In the genomic region with DNA sequence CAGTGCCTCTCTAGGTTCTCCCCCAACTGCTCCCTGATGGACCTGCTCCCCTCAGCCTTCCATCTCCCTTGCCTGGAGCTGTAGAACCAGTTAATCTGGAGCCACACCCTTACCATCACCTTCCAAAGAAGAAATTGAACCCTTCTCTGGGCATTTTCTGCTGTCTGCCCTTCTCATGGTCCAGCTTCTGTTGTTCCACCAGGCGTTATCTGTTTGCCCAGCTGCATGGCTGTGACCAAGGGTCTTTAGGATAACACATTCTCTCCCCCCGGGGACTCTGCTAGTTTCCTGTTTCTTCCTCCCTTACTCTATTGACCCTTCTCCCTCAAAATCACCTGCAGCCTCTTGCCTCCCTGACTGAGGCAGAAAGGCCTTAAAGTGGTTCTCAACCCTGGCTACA, we compare ENCODE assay signal across 17 cellular contexts. TPM values are rescaled to one million over a fixed set of nuclear protein-coding genes. Genes with fewer than 3 reads are reported as not detected.
DNase-seq lines count a peak whose midpoint lies in the region; ATAC-seq and TF ChIP-seq lines count a peak whose summit lies in the region.
"Had no signal": no experiment of that assay in that cellular context is flagged by ENCODE, and none has a peak within 500 bp of the region (broad histone marks: within the 10 kb centered on the region; RNA-seq: fewer than 3 reads in every experiment).

No MANE protein-coding gene starts in this region.

- H3K4me1 ChIP-seq in esophagus muscularis mucosa (peaks cover 15 to 32% (median 25%) of the 10 kb centered on the region in 4 donors), spleen (peaks cover 7 to 28% (median 20%) of the 10 kb centered on the region in 6 donors)

- no peak for DNase-seq in activated CD4-positive, alpha-beta T cell treated with anti-CD3 and anti-CD28 coated beads, Interleukin-2, amount 10 ng/mL, durations not matched to agents 7 days and 5 days
- DNase-seq in activated CD4-positive, alpha-beta T cell treated with anti-CD3 and anti-CD28 coated beads, Interleukin-2, amount 50 U/mL, for 4 hours: no peak
- DNase-seq in OCI-M2 (lab: John Stamatoyannopoulos, UW; ENCODE audit: unreplicated experiment) (peak; percentile 40), esophagus muscularis mucosa (ENCODE audit: extremely low spot score) (peak; percentile 66), spleen (peak; percentile 25), activated gamma-delta T cell treated with Interleukin-2 at 50 U/mL for 16 hours (no peak), DMS53 (lab: John Stamatoyannopoulos, UW) (no peak)
- DNase-seq: COR-L47, NCI-H1694 treated with DMSO at 0.1 percent for 48 hours, NCI-H2171, NCI-H446 treated with DMSO at 0.1 percent for 48 hours, SIG-M5 had no signal

- H3K27ac ChIP-seq in esophagus muscularis mucosa (replicated peaks in 1 of 4): no peak overlapping the region
- H3K27ac ChIP-seq in spleen: no peak overlapping the region
- H3K27ac ChIP-seq: C4-2B had no signal

- CTCF ChIA-PET in activated CD4-positive, alpha-beta T cell treated with anti-CD3 and anti-CD28 coated beads, Interleukin-2, amount 10 ng/mL, durations not matched to agents 7 days and 5 days (lab: Charles Lee): interaction anchor here (1.2 to 2.1 kb wide), 3 partner anchors 9 to 186 kb away, joined by 3 to 6 read pairs (median 5); no protein-coding TSS in a partner anchor

- H3K27me3 ChIP-seq in esophagus muscularis mucosa (no peaks in the 10 kb centered on the region), spleen (replicated peaks in 1 of 7) (peaks cover 0 to 9% (median 0%) of the 10 kb centered on the region in 7 donors)

- no peaks in the 10 kb centered on the region for H3K36me3 ChIP-seq in esophagus muscularis mucosa
- no peaks in the 10 kb centered on the region for H3K36me3 ChIP-seq in spleen

- TF ChIP-seq EP300 in esophagus muscularis mucosa (IDR thresholded peaks at IDR 0.05): no peak

- H3K9me3 ChIP-seq in esophagus muscularis mucosa: no peaks in the 10 kb centered on the region
- no peaks in the 10 kb centered on the region for H3K9me3 ChIP-seq in spleen

- peak overlapping the region; percentile 10 for H3K27ac Mint-ChIP-seq in activated CD4-positive, alpha-beta T cell treated with anti-CD3 and anti-CD28 coated beads, Interleukin-2, amount 10 ng/mL, durations not matched to agents 7 days and 5 days

- TF ChIP-seq CTCF in esophagus muscularis mucosa (IDR thresholded peaks at IDR 0.05) (no peak), spleen (IDR thresholded peaks at IDR 0.05 in 8 of 11, conservative IDR thresholded peaks at IDR 0.05 in 3 of 11) (no peak)

- no peaks in the 10 kb centered on the region for H3K9me3 Mint-ChIP-seq in activated CD4-positive, alpha-beta T cell treated with anti-CD3 and anti-CD28 coated beads, Interleukin-2, amount 10 ng/mL, durations not matched to agents 7 days and 5 days

- 89% methylated on average over 2 of the region's 2 CpGs for WGBS in esophagus muscularis mucosa
- 85 to 92% (median 89%) methylated on average over 2 of the region's 2 CpGs for WGBS in spleen, 5 donors

- H3K4me3 ChIP-seq in esophagus muscularis mucosa (no peak overlapping the region), spleen (no peak overlapping the region)

- peaks cover 16% of the 10 kb centered on the region for H3K27me3 Mint-ChIP-seq in activated CD4-positive, alpha-beta T cell treated with anti-CD3 and anti-CD28 coated beads, Interleukin-2, amount 10 ng/mL, durations not matched to agents 7 days and 5 days

- POLR2A ChIA-PET in activated CD4-positive, alpha-beta T cell treated with anti-CD3 and anti-CD28 coated beads, Interleukin-2, amount 10 ng/mL, durations not matched to agents 7 days and 5 days (lab: Charles Lee): no interaction called here

- no peak for ATAC-seq in GM21576 (IDR thresholded peaks at IDR 0.05; ENCODE audit: unreplicated experiment)
- ATAC-seq: HCT116 had no signal

- intact Hi-C loops in esophagus muscularis mucosa (cut with DNase I): no loop called here
- intact Hi-C loops in spleen (cut with DNase I; ENCODE audit: low total_unique reads): no loop called here

- peaks cover 3% of the 10 kb centered on the region for H3K36me3 Mint-ChIP-seq in activated CD4-positive, alpha-beta T cell treated with anti-CD3 and anti-CD28 coated beads, Interleukin-2, amount 10 ng/mL, durations not matched to agents 7 days and 5 days (ENCODE audit: low read depth)

- peaks cover 17% of the 10 kb centered on the region for H3K4me1 Mint-ChIP-seq in activated CD4-positive, alpha-beta T cell treated with anti-CD3 and anti-CD28 coated beads, Interleukin-2, amount 10 ng/mL, durations not matched to agents 7 days and 5 days

- TF ChIP-seq POLR2A in esophagus muscularis mucosa (IDR thresholded peaks at IDR 0.05; ENCODE audit: low read depth) (no peak), spleen (IDR thresholded peaks at IDR 0.05) (no peak)

- H3K4me3 Mint-ChIP-seq in activated CD4-positive, alpha-beta T cell treated with anti-CD3 and anti-CD28 coated beads, Interleukin-2, amount 10 ng/mL, durations not matched to agents 7 days and 5 days: no peak overlapping the region

RNA-seq across cellular contexts. Expression of gene ANKRD53, which starts 3.2 kb away (rescaled TPM):
- under 1 TPM in 1 of 2 experiments, not detected in 1; 0.50 TPM for total RNA-seq in activated CD4-positive, alpha-beta T cell treated with anti-CD3 and anti-CD28 coated beads, Interleukin-2, amount 10 ng/mL, durations not matched to agents 7 days and 5 days
- total RNA-seq in esophagus muscularis mucosa (1 to 10 TPM in 1 of 4 donors, under 1 TPM in 3; under 0.01 to 3.2 (median 0.82) TPM), spleen (1 to 10 TPM in 3 of 7 donors, under 1 TPM in 2, not detected in 2; 0.39 to 1.7 (median 1.3) TPM)
- under 1 TPM; 0.22 to 0.72 (median 0.27) TPM for polyA plus RNA-seq in spleen
- total RNA-seq: RPMI7951 had no signal

RNA-seq across cellular contexts. Expression of gene TEX261, which starts 19.4 kb away (rescaled TPM):
- 10 to 100 TPM; 58.2 to 69.0 TPM for total RNA-seq in activated CD4-positive, alpha-beta T cell treated with anti-CD3 and anti-CD28 coated beads, Interleukin-2, amount 10 ng/mL, durations not matched to agents 7 days and 5 days
- total RNA-seq in esophagus muscularis mucosa: 10 to 100 TPM; 21.6 to 37.7 (median 33.3) TPM
- total RNA-seq in spleen: 10 to 100 TPM; 28.6 to 55.7 (median 39.8) TPM
- polyA plus RNA-seq in spleen: 10 to 100 TPM in 2 of 3 donors, 1 to 10 TPM in 1; 8.7 to 21.7 (median 12.9) TPM

RNA-seq across cellular contexts. Expression of gene ATP6V1B1, which starts 39.5 kb away (rescaled TPM):
- not detected for total RNA-seq in activated CD4-positive, alpha-beta T cell treated with anti-CD3 and anti-CD28 coated beads, Interleukin-2, amount 10 ng/mL, durations not matched to agents 7 days and 5 days
- total RNA-seq in esophagus muscularis mucosa (1 to 10 TPM in 1 of 4 donors, under 1 TPM in 1, not detected in 2; 0.83 to 1.6 TPM), spleen (not detected)
- polyA plus RNA-seq in spleen: under 1 TPM in 2 of 3 donors, not detected in 1; 0.06 to 0.11 TPM
- total RNA-seq: HT1080 had no signal

Comparison
In these comparisons a context has a peak if more than half of its experiments do, and no peak if none do; other contexts are left out.
1. DNase-seq: peak in OCI-M2 (single experiment), esophagus muscularis mucosa (single experiment) and spleen (single experiment); none in activated CD4-positive, alpha-beta T cell treated with anti-CD3 and anti-CD28 coated beads, Interleukin-2, amount 10 ng/mL, durations not matched to agents 7 days and 5 days (single experiment), activated CD4-positive, alpha-beta T cell treated with anti-CD3 and anti-CD28 coated beads, Interleukin-2, amount 50 U/mL, for 4 hours (0 of 2), activated gamma-delta T cell treated with Interleukin-2 at 50 U/mL for 16 hours (single experiment) and DMS53 (single experiment).